Comparison of ENCODE assay signal across 17 cellular contexts in the genomic region with DNA sequence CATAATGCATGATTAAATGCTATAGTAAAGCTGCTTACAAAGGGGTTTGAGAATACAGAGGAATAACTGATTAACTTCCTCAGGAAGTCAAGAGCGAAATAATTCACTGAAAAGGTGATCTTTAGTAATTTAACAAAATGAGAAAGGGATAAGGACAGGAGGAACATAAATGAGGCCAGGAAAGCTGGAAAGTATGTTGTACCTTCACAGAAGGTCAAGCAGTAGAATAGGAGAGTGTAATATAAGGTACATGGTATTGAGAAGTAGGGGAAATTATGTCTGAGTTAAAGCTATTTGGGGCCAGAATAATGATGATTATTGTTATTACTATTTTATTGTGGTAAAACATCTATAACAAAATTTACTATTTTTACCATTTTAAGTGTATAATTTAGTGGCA. TPM values are rescaled to one million over a fixed set of nuclear protein-coding genes. Genes with fewer than 3 reads are reported as not detected.
DNase-seq lines count a peak whose midpoint lies in the region; ATAC-seq, FAIRE-seq and TF ChIP-seq lines count a peak whose summit lies in the region.
"Had no signal": no experiment of that assay in that cellular context is flagged by ENCODE, and none has a peak within 500 bp of the region (broad histone marks: within the 10 kb centered on the region; RNA-seq: fewer than 3 reads in every experiment).

No MANE protein-coding gene starts in this region.

- H4K20me1 ChIP-seq in OCI-LY3 (ENCODE audit: insufficient read depth, low read length): no peaks in the 10 kb centered on the region

- H3K27me3 ChIP-seq in OCI-LY3 (ENCODE audit: low read depth, low read length): no peaks in the 10 kb centered on the region
- H3K27me3 ChIP-seq in prostate gland (replicated peaks; ENCODE audit: insufficient read depth): no peaks in the 10 kb centered on the region

- peak overlapping the region; percentile 89 for H3K4me2 ChIP-seq in OCI-LY3 (ENCODE audit: low read length)

- H3K9ac ChIP-seq in OCI-LY3 (ENCODE audit: low read length): no peak overlapping the region; the same call in 1 of the 2 replicates

- peaks cover 60% of the 10 kb centered on the region for H3K79me2 ChIP-seq in OCI-LY3 (ENCODE audit: low read length)

- no peaks in the 10 kb centered on the region for H3K9me3 ChIP-seq in OCI-LY3 (ENCODE audit: insufficient read depth, low read length)
- no peaks in the 10 kb centered on the region for H3K9me3 ChIP-seq in prostate gland

- FAIRE-seq in D721Med (lab: Jason Lieb, UNC): peak; percentile 32

- peaks cover 20% of the 10 kb centered on the region for H3K36me3 Mint-ChIP-seq in activated CD4-positive, alpha-beta T cell treated with anti-CD3 and anti-CD28 coated beads, Interleukin-2, amount 10 ng/mL, durations not matched to agents 24 days and 14 days (ENCODE audit: low read depth)
- H3K36me3 Mint-ChIP-seq in activated naive CD8-positive, alpha-beta T cell treated with anti-CD3 and anti-CD28 coated beads, Interleukin-2, amount 50 U/mL, for 24 hours (ENCODE audit: low read depth): peaks cover 8% of the 10 kb centered on the region

- no peaks in the 10 kb centered on the region for H3K9me3 Mint-ChIP-seq in activated CD4-positive, alpha-beta T cell treated with anti-CD3 and anti-CD28 coated beads, Interleukin-2, amount 10 ng/mL, durations not matched to agents 24 days and 14 days
- H3K9me3 Mint-ChIP-seq in activated naive CD8-positive, alpha-beta T cell treated with anti-CD3 and anti-CD28 coated beads, Interleukin-2, amount 50 U/mL, for 24 hours: no peaks in the 10 kb centered on the region
- H3K9me3 Mint-ChIP-seq: H9 had no signal

- H3K27ac Mint-ChIP-seq in activated CD4-positive, alpha-beta T cell treated with anti-CD3 and anti-CD28 coated beads, Interleukin-2, amount 10 ng/mL, durations not matched to agents 24 days and 14 days: peak overlapping the region; percentile 19
- peak overlapping the region; percentile 99 for H3K27ac Mint-ChIP-seq in activated naive CD8-positive, alpha-beta T cell treated with anti-CD3 and anti-CD28 coated beads, Interleukin-2, amount 50 U/mL, for 24 hours
- H3K27ac Mint-ChIP-seq: H9 had no signal

- H3K27ac ChIP-seq in OCI-LY3 (ENCODE audit: low read length): peak overlapping the region; percentile 98
- no peak overlapping the region for H3K27ac ChIP-seq in prostate gland
- H3K27ac ChIP-seq: RWPE1 had no signal

- H3K27me3 Mint-ChIP-seq in activated CD4-positive, alpha-beta T cell treated with anti-CD3 and anti-CD28 coated beads, Interleukin-2, amount 10 ng/mL, durations not matched to agents 24 days and 14 days: no peaks in the 10 kb centered on the region
- H3K27me3 Mint-ChIP-seq in activated naive CD8-positive, alpha-beta T cell treated with anti-CD3 and anti-CD28 coated beads, Interleukin-2, amount 50 U/mL, for 24 hours: no peaks in the 10 kb centered on the region

- TF ChIP-seq POLR2A in prostate gland (IDR thresholded peaks at IDR 0.05): no peak

- peak overlapping the region; percentile 50; the same call in 1 of the 2 replicates for H3K4me3 ChIP-seq in OCI-LY3 (ENCODE audit: low read length)
- no peak overlapping the region for H3K4me3 ChIP-seq in prostate gland

- no peak overlapping the region for H2AFZ ChIP-seq in OCI-LY3 (ENCODE audit: low read depth, low read length)

- TF ChIP-seq CTCF in D721Med (IDR thresholded peaks at IDR 0.05; ENCODE audit: insufficient read depth, missing control alignments) (no peak), OCI-LY3 (IDR thresholded peaks at IDR 0.05; ENCODE audit: low read depth, low read length) (no peak), prostate gland (IDR thresholded peaks at IDR 0.05) (no peak)

- peak overlapping the region; percentile 1 for H3K4me3 Mint-ChIP-seq in activated CD4-positive, alpha-beta T cell treated with anti-CD3 and anti-CD28 coated beads, Interleukin-2, amount 10 ng/mL, durations not matched to agents 24 days and 14 days
- H3K4me3 Mint-ChIP-seq in activated naive CD8-positive, alpha-beta T cell treated with anti-CD3 and anti-CD28 coated beads, Interleukin-2, amount 50 U/mL, for 24 hours: peak overlapping the region; percentile 60
- H3K4me3 Mint-ChIP-seq: H9 had no signal

- H3K4me1 Mint-ChIP-seq in activated CD4-positive, alpha-beta T cell treated with anti-CD3 and anti-CD28 coated beads, Interleukin-2, amount 10 ng/mL, durations not matched to agents 24 days and 14 days: peaks cover 31% of the 10 kb centered on the region
- H3K4me1 Mint-ChIP-seq in activated naive CD8-positive, alpha-beta T cell treated with anti-CD3 and anti-CD28 coated beads, Interleukin-2, amount 50 U/mL, for 24 hours: peaks cover 55% of the 10 kb centered on the region
- H3K4me1 Mint-ChIP-seq: H9 had no signal

- H3K36me3 ChIP-seq in OCI-LY3 (replicated peaks; ENCODE audit: low read depth, low read length) (no peaks in the 10 kb centered on the region), prostate gland (no peaks in the 10 kb centered on the region)

- no peak for DNase-seq in activated CD4-positive, alpha-beta T cell treated with anti-CD3 and anti-CD28 coated beads, Interleukin-2, amount 10 ng/mL, durations not matched to agents 24 days and 14 days
- DNase-seq in activated CD4-positive, alpha-beta T cell treated with anti-CD3 and anti-CD28 coated beads, Interleukin-2, amount 50 U/mL, for 4 hours: no peak
- DNase-seq in D721Med (ENCODE audit: insufficient read length, low spot score) (no peak), prostate gland (ENCODE audit: low spot score) (no peak), Ammon's horn (ENCODE audit: low spot score) (no peak), SHP77 (lab: John Stamatoyannopoulos, UW) (no peak)
- DNase-seq in activated naive CD8-positive, alpha-beta T cell treated with anti-CD3 and anti-CD28 coated beads, Interleukin-2, amount 50 U/mL, for 24 hours: no peak
- DNase-seq: 8988T, C1 segment of cervical spinal cord, EL, H9, IMR-90, NCI-H1436 treated with DMSO at 0.1 percent for 48 hours, NCI-H2081 treated with DMSO at 0.1 percent for 48 hours, NCI-H524 treated with DMSO at 0.1 percent for 48 hours had no signal

- H3K4me1 ChIP-seq in OCI-LY3 (ENCODE audit: low read length): peaks cover 60% of the 10 kb centered on the region
- no peaks in the 10 kb centered on the region for H3K4me1 ChIP-seq in prostate gland (replicated peaks)

- no peak for ATAC-seq in activated naive CD8-positive, alpha-beta T cell treated with anti-CD3 and anti-CD28 coated beads, Interleukin-2, amount 50 U/mL, for 24 hours

- intact Hi-C loops in activated CD4-positive, alpha-beta T cell treated with anti-CD3 and anti-CD28 coated beads, Interleukin-2, amount 10 ng/mL, durations not matched to agents 24 days and 14 days (cut with micrococcal nuclease): loop anchor here (1.0 to 5.0 kb wide), 6 partner anchors 19 to 420 kb away; partner anchors contain the start of genes CTDSPL2, EIF3J and GOLM2
- intact Hi-C loops in prostate gland (cut with DNase I): no loop called here

- 97% methylated on average over 1 of the region's 1 CpG for WGBS in prostate gland

RNA-seq across cellular contexts. Expression of gene GOLM2, which starts 19.2 kb away (rescaled TPM):
- 50.6 and 55.8 TPM in 2 replicates for total RNA-seq in activated CD4-positive, alpha-beta T cell treated with anti-CD3 and anti-CD28 coated beads, Interleukin-2, amount 10 ng/mL, durations not matched to agents 24 days and 14 days
- total RNA-seq in prostate gland: 100 to 1,000 TPM; 159 to 179 TPM
